In the genomic region with DNA sequence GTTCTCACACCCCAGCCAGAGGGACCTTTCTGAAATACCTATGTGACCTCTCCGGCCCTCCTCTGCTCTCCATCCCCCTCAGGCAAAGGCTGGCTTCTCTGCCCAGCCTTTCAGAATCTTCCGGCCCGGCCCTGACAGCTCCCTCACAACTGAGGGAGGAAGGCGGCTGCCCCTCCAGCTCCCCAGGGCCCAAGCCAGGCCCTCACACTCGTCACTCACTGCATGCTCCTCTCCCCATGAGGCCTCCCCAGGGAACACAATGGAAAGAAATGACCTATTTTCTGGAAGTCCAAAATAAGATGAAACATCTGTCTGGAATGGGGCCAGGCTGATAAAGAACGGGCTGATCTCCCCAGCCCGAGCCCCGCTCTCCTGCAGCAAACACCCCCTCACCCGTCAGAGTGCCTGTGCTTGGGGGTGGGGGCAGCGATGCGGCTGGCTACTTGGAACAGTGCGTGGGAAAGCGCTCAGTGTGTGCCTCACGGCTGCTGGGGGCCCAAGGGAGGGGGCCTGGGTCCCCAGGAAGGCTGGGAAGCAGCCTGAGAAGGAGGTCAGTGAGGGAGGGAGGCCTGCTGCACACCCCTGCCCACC, we compare ENCODE assay signal across 10 cellular contexts. TPM values are rescaled to one million over a fixed set of nuclear protein-coding genes. Genes with fewer than 3 reads are reported as not detected.
DNase-seq lines count a peak whose midpoint lies in the region; ATAC-seq and TF ChIP-seq lines count a peak whose summit lies in the region.
"Had no signal": no experiment of that assay in that cellular context is flagged by ENCODE, and none has a peak within 500 bp of the region (broad histone marks: within the 10 kb centered on the region; RNA-seq: fewer than 3 reads in every experiment).

No MANE protein-coding gene starts in this region.

- H3K27me3 ChIP-seq in breast epithelium, result no peaks in the 10 kb centered on the region
- H3K27me3 ChIP-seq in effector memory CD4-positive, alpha-beta T cell (replicated peaks; ENCODE audit: control insufficient read depth, insufficient read depth, low read length, poor library complexity, severe bottlenecking), result no peaks in the 10 kb centered on the region

- peaks cover 0 to 4% of the 10 kb centered on the region in 2 donors for H3K4me1 ChIP-seq in breast epithelium
- H3K4me1 ChIP-seq in effector memory CD4-positive, alpha-beta T cell (ENCODE audit: control insufficient read depth, insufficient read depth, low read length, poor library complexity, severe bottlenecking), result no peaks in the 10 kb centered on the region

- no peak for TF ChIP-seq POLR2A in breast epithelium (IDR thresholded peaks at IDR 0.05)

- H3K4me3 ChIP-seq in breast epithelium (peak overlapping the region; percentile 20 to 57 (median 23)), skin epidermis (no peak overlapping the region)
- no peak overlapping the region for H3K4me3 ChIP-seq in effector memory CD4-positive, alpha-beta T cell (ENCODE audit: insufficient read depth, low read depth, low read length, poor library complexity, severe bottlenecking)

- ATAC-seq in HG03378 (IDR thresholded peaks at IDR 0.05; ENCODE audit: unreplicated experiment), result no peak

- DNase-seq in ELF-1 (ENCODE audit: low read depth, low spot score), result peak; percentile 80
- DNase-seq in breast epithelium (ENCODE audit: low spot score in 2 of 2), result no peak
- DNase-seq in kidney glomerular epithelial cell (lab: John Stamatoyannopoulos, UW), result peak; percentile 19
- DNase-seq in pons (ENCODE audit: low spot score), result no peak
- no peak for DNase-seq in SIG-M5 (lab: John Stamatoyannopoulos, UW)
- DNase-seq in effector memory CD4-positive, alpha-beta T cell, result no peak
- DNase-seq: activated CD4-positive, alpha-beta T cell treated with anti-CD3 and anti-CD28 coated beads for 4 hours; NCI-H748 treated with DMSO at 0.1 percent for 48 hours had no signal

- no peak for TF ChIP-seq CTCF in breast epithelium (IDR thresholded peaks at IDR 0.05)

- no peaks in the 10 kb centered on the region for H3K36me3 ChIP-seq in breast epithelium
- H3K36me3 ChIP-seq in effector memory CD4-positive, alpha-beta T cell (ENCODE audit: control insufficient read depth, insufficient read depth, low read length), result no peaks in the 10 kb centered on the region

- H3K9me3 ChIP-seq in breast epithelium, result no peaks in the 10 kb centered on the region
- H3K9me3 ChIP-seq in effector memory CD4-positive, alpha-beta T cell (ENCODE audit: control insufficient read depth, low read length), result no peaks in the 10 kb centered on the region

- intact Hi-C loops in breast epithelium (cut with DNase I; ENCODE audit: low total_unique reads), result no loop called here

- H3K27ac ChIP-seq in breast epithelium (peak overlapping the region; percentile 73 to 86), skin epidermis (peak overlapping the region in 20 of 21 experiments; percentile 51 to 89 (median 76))
- H3K27ac ChIP-seq in effector memory CD4-positive, alpha-beta T cell (ENCODE audit: insufficient read depth, low read length, poor library complexity, severe bottlenecking), result no peak overlapping the region

RNA-seq across cellular contexts. Expression of a gene that starts 11.3 kb away (rescaled TPM):
- total RNA-seq in breast epithelium, result 100 to 1,000 TPM in 2 of 3 donors, 10 to 100 TPM in 1; 53.7 to 243 (median 146) TPM

RNA-seq across cellular contexts. Expression of a gene that starts 22.3 kb away (rescaled TPM):
- 1 to 10 TPM in 1 of 3 donors, not detected in 2; 1.3 TPM for total RNA-seq in breast epithelium

RNA-seq across cellular contexts. Expression of a gene that starts 45.6 kb away (rescaled TPM):
- under 1 TPM in 2 of 3 donors, not detected in 1; 0.15 to 0.16 TPM for total RNA-seq in breast epithelium

RNA-seq across cellular contexts. Expression of a gene that starts 58.0 kb away (rescaled TPM):
- total RNA-seq in breast epithelium, result 10 to 100 TPM; 11.5 to 79.0 (median 24.1) TPM

Comparison
In these comparisons a context has a peak if more than half of its experiments do, and no peak if none do; other contexts are left out.
1. DNase-seq: peak in ELF-1 (single experiment) and kidney glomerular epithelial cell (single experiment); none in breast epithelium (0 of 2), pons (single experiment), SIG-M5 (single experiment) and effector memory CD4-positive, alpha-beta T cell (0 of 3).
2. H3K4me3 ChIP-seq: peak in breast epithelium (3 of 3); none in skin epidermis (0 of 7) and effector memory CD4-positive, alpha-beta T cell (single experiment).